Comparison of ENCODE assay signal across 8 cellular contexts in genomic region chr17:82153745-82154375, GRCh38. TPM values are rescaled to one million over a fixed set of nuclear protein-coding genes. Genes with fewer than 3 reads are reported as not detected.
DNase-seq lines count a peak whose midpoint lies in the region; ATAC-seq and TF ChIP-seq lines count a peak whose summit lies in the region.

No MANE protein-coding gene starts in this region.

- no peaks in the 10 kb centered on the region for H3K9me3 Mint-ChIP-seq in activated T-helper 1 cell treated with anti-CD3 and anti-CD28 coated beads, Interleukin-12 subunit alpha, Interleukin-12 subunit beta, Interleukin-2, Interleukin-4 antibody, amounts not matched to agents 30 ng/mL and 10 ng/mL and 1 ng/mL, durations not matched to agents 14 hours and 24 hours and 36 hours

- no peaks in the 10 kb centered on the region for H3K36me3 ChIP-seq in testis (ENCODE audit: low read depth, missing control alignments)

- no peak overlapping the region for H3K4me3 Mint-ChIP-seq in activated T-helper 1 cell treated with anti-CD3 and anti-CD28 coated beads, Interleukin-12 subunit alpha, Interleukin-12 subunit beta, Interleukin-2, Interleukin-4 antibody, amounts not matched to agents 30 ng/mL and 10 ng/mL and 1 ng/mL, durations not matched to agents 14 hours and 24 hours and 36 hours

- H3K27me3 ChIP-seq in testis: no peaks in the 10 kb centered on the region

- no peak overlapping the region for H3K27ac Mint-ChIP-seq in activated T-helper 1 cell treated with anti-CD3 and anti-CD28 coated beads, Interleukin-12 subunit alpha, Interleukin-12 subunit beta, Interleukin-2, Interleukin-4 antibody, amounts not matched to agents 30 ng/mL and 10 ng/mL and 1 ng/mL, durations not matched to agents 14 hours and 24 hours and 36 hours

- whole genome bisulfite sequencing in testis, 2 donors: 53 to 66% methylated on average over 7 to 16 of the region's 16 CpGs

- H3K27ac ChIP-seq in testis: no peak overlapping the region

- no peak for TF ChIP-seq POLR2A in testis (IDR thresholded peaks at IDR 0.05)

- intact Hi-C loops in activated T-helper 1 cell treated with anti-CD3 and anti-CD28 coated beads, Interleukin-12 subunit alpha, Interleukin-12 subunit beta, Interleukin-2, Interleukin-4 antibody, amounts not matched to agents 30 ng/mL and 10 ng/mL and 1 ng/mL, durations not matched to agents 14 hours and 24 hours and 36 hours (cut with micrococcal nuclease): loop anchor here (1.0 to 2.0 kb wide), 3 partner anchors 48 to 195 kb away; no protein-coding TSS in a partner anchor
- intact Hi-C loops in testis (cut with DNase I; ENCODE audit: low total_unique reads): loop anchor here (10.0 kb wide), 1 partner anchor 119 kb away; the partner anchor contains the start of genes DCXR and RAC3

- H3K4me1 ChIP-seq in testis: no peaks in the 10 kb centered on the region

- H3K4me3 ChIP-seq in foreskin fibroblast (ENCODE audit: low read depth in 1 of 2, low read length in 2 of 2) (no peak overlapping the region), testis (no peak overlapping the region)

- ATAC-seq in omental fat pad (ENCODE audit: low FRiP score) (peak; percentile 92), HG03460 (IDR thresholded peaks at IDR 0.05; ENCODE audit: unreplicated experiment) (no peak)

- TF ChIP-seq CTCF in foreskin fibroblast (IDR thresholded peaks at IDR 0.05; ENCODE audit: low read depth, low read length) (peak; percentile 81), omental fat pad (IDR thresholded peaks at IDR 0.05) (peak in 1 of 3 donors; percentile 81), testis (IDR thresholded peaks at IDR 0.05) (peak; percentile 86 to 95 (median 91))

- no peaks in the 10 kb centered on the region for H3K36me3 Mint-ChIP-seq in activated T-helper 1 cell treated with anti-CD3 and anti-CD28 coated beads, Interleukin-12 subunit alpha, Interleukin-12 subunit beta, Interleukin-2, Interleukin-4 antibody, amounts not matched to agents 30 ng/mL and 10 ng/mL and 1 ng/mL, durations not matched to agents 14 hours and 24 hours and 36 hours (ENCODE audit: low read depth)

- DNase-seq in ELR (ENCODE audit: low read depth): peak; percentile 78
- peak; percentile 98 for DNase-seq in HuH-7 (ENCODE audit: low spot score)
- DNase-seq in RKO (ENCODE audit: low spot score): peak; percentile 55
- peak; percentile 76 for DNase-seq in activated T-helper 1 cell treated with anti-CD3 and anti-CD28 coated beads, Interleukin-12 subunit alpha, Interleukin-12 subunit beta, Interleukin-2, Interleukin-4 antibody, amounts not matched to agents 30 ng/mL and 10 ng/mL and 1 ng/mL, durations not matched to agents 14 hours and 24 hours and 36 hours (ENCODE audit: low spot score)
- peak; percentile 48 to 87 for DNase-seq in foreskin fibroblast
- DNase-seq in omental fat pad (ENCODE audit: low spot score): peak; percentile 72
- DNase-seq in testis: peak; percentile 89

- no peaks in the 10 kb centered on the region for H3K27me3 Mint-ChIP-seq in activated T-helper 1 cell treated with anti-CD3 and anti-CD28 coated beads, Interleukin-12 subunit alpha, Interleukin-12 subunit beta, Interleukin-2, Interleukin-4 antibody, amounts not matched to agents 30 ng/mL and 10 ng/mL and 1 ng/mL, durations not matched to agents 14 hours and 24 hours and 36 hours (ENCODE audit: insufficient read depth)

- no peaks in the 10 kb centered on the region for H3K9me3 ChIP-seq in testis

- H3K4me1 Mint-ChIP-seq in activated T-helper 1 cell treated with anti-CD3 and anti-CD28 coated beads, Interleukin-12 subunit alpha, Interleukin-12 subunit beta, Interleukin-2, Interleukin-4 antibody, amounts not matched to agents 30 ng/mL and 10 ng/mL and 1 ng/mL, durations not matched to agents 14 hours and 24 hours and 36 hours (ENCODE audit: low read depth): no peaks in the 10 kb centered on the region

RNA-seq across cellular contexts. Expression of gene FASN, which starts 55.8 kb away (rescaled TPM):
- total RNA-seq in activated T-helper 1 cell treated with anti-CD3 and anti-CD28 coated beads, Interleukin-12 subunit alpha, Interleukin-12 subunit beta, Interleukin-2, Interleukin-4 antibody, amounts not matched to agents 30 ng/mL and 10 ng/mL and 1 ng/mL, durations not matched to agents 14 hours and 24 hours and 36 hours: 415 and 421 TPM in 2 replicates
- 1,000 to 10,000 TPM in 1 of 4 donors, 100 to 1,000 TPM in 3; 313 to 1,522 (median 467) TPM for total RNA-seq in omental fat pad
- 10 to 100 TPM; 76.2 to 93.0 TPM for total RNA-seq in testis
- polyA plus RNA-seq in testis (ENCODE audit: insufficient read depth, low read depth, low replicate concordance): 47.6 TPM

RNA-seq across cellular contexts. Expression of gene CCDC57, which starts 58.8 kb away (rescaled TPM):
- total RNA-seq in activated T-helper 1 cell treated with anti-CD3 and anti-CD28 coated beads, Interleukin-12 subunit alpha, Interleukin-12 subunit beta, Interleukin-2, Interleukin-4 antibody, amounts not matched to agents 30 ng/mL and 10 ng/mL and 1 ng/mL, durations not matched to agents 14 hours and 24 hours and 36 hours: 59.5 and 60.8 TPM in 2 replicates
- 10 to 100 TPM; 14.8 to 32.0 (median 21.9) TPM for total RNA-seq in omental fat pad
- total RNA-seq in testis: 100 to 1,000 TPM in 1 of 2 donors, 10 to 100 TPM in 1; 71.8 to 111 TPM
- 61.3 TPM for polyA plus RNA-seq in testis (ENCODE audit: insufficient read depth, low read depth, low replicate concordance)
